ENCODE assay signal across 13 cellular contexts in genomic region chr18:6058941-6059340, GRCh38.
DNase-seq lines count a peak whose midpoint lies in the region; ATAC-seq and TF ChIP-seq lines count a peak whose summit lies in the region.
"Had no signal": no experiment of that assay in that cellular context is flagged by ENCODE, and none has a peak within 500 bp of the region (broad histone marks: within the 10 kb centered on the region; RNA-seq: fewer than 3 reads in every experiment).

No MANE protein-coding gene starts in this region.

- no peak overlapping the region for H3K4me3 ChIP-seq in AG04449 (ENCODE audit: low read depth, low read length)
- H3K4me3 ChIP-seq: tibial artery had no signal

- CTCF ChIA-PET in AG04449 (lab: Yijun Ruan, JAX) = interaction anchor here (1.0 kb wide), 1 partner anchor 8 kb away, joined by 3 read pairs; no protein-coding TSS in a partner anchor

- DNase-seq in AG04449 (ENCODE audit: low read depth, low spot score) = peak; percentile 40
- peak; percentile 87 for DNase-seq in HT1080 (ENCODE audit: low read depth)
- peak; percentile 23 for DNase-seq in SK-N-DZ (ENCODE audit: low spot score)
- DNase-seq in hepatic stellate cell (ENCODE audit: low spot score) = peak; percentile 26
- DNase-seq in activated gamma-delta T cell (lab: John Stamatoyannopoulos, UW) = no peak
- no peak for DNase-seq in ACHN
- DNase-seq in SW 1271 (lab: John Stamatoyannopoulos, UW) = no peak
- DNase-seq: C1 segment of cervical spinal cord, erythroblast, NCI-H774, T-helper 1 cell, tibial artery had no signal

- no peak for TF ChIP-seq CTCF in AG04449 (IDR thresholded peaks at IDR 0.05; ENCODE audit: insufficient read depth, low read length, missing control alignments)

- in situ Hi-C loops in ACHN (cut with HindIII; ENCODE audit: low pct_ligation_motif_present, low pct_unique_long_range_greater_than_20kb, low sequenced_read_pairs) = no loop called here

- POLR2A ChIA-PET in AG04449 (lab: Yijun Ruan, JAX) = no interaction called here

- no peak for ATAC-seq in GM18517 (IDR thresholded peaks at IDR 0.05; ENCODE audit: unreplicated experiment)

Comparison
In these comparisons a context has a peak if more than half of its experiments do, and no peak if none do; other contexts are left out.
1. DNase-seq: peak in AG04449 (single experiment), HT1080 (single experiment), SK-N-DZ (single experiment) and hepatic stellate cell (single experiment); none in activated gamma-delta T cell (single experiment), ACHN (single experiment) and SW 1271 (0 of 2).